ENCODE assay signal across 24 cellular contexts in genomic region chrX:14554132-14554715, GRCh38. TPM values are rescaled to one million over a fixed set of nuclear protein-coding genes. Genes with fewer than 3 reads are reported as not detected.
DNase-seq lines count a peak whose midpoint lies in the region; ATAC-seq, FAIRE-seq and TF ChIP-seq lines count a peak whose summit lies in the region.
"Had no signal": no experiment of that assay in that cellular context is flagged by ENCODE, and none has a peak within 500 bp of the region (broad histone marks: within the 10 kb centered on the region; RNA-seq: fewer than 3 reads in every experiment).

No MANE protein-coding gene starts in this region.

- H3K4me3 ChIP-seq in kidney (ENCODE audit: low read length in 2 of 2) (no peak overlapping the region), small intestine (ENCODE audit: low read depth in 1 of 2, low read length in 2 of 2) (no peak overlapping the region)
- H3K4me3 ChIP-seq: MG63 had no signal

- H3K27me3 Mint-ChIP-seq in activated T-cell treated with anti-CD3 and anti-CD28 coated beads, Interleukin-2, amount 50 U/mL, for 72 hours (ENCODE audit: low read depth), result peaks cover 30% of the 10 kb centered on the region
- peaks cover 0 to 6% (median 3%) of the 10 kb centered on the region in 3 donors for H3K27me3 Mint-ChIP-seq in CD14-positive monocyte (ENCODE audit: low read depth in 3 of 3)

- H3K36me3 Mint-ChIP-seq in activated T-cell treated with anti-CD3 and anti-CD28 coated beads, Interleukin-2, amount 50 U/mL, for 72 hours (ENCODE audit: insufficient read depth in 2 of 2), result no peaks in the 10 kb centered on the region
- H3K36me3 Mint-ChIP-seq in CD14-positive monocyte, result no peaks in the 10 kb centered on the region
- H3K36me3 Mint-ChIP-seq: CD4-positive, alpha-beta memory T cell had no signal

- H3K9me3 ChIP-seq in kidney (ENCODE audit: control insufficient read depth in 1 of 2, low read length in 2 of 2), result no peaks in the 10 kb centered on the region
- H3K9me3 ChIP-seq in small intestine (ENCODE audit: control insufficient read depth, low read depth), result no peaks in the 10 kb centered on the region
- H3K9me3 ChIP-seq: BE2C, MG63 had no signal

- H3K36me3 ChIP-seq in kidney (ENCODE audit: control insufficient read depth in 1 of 2, insufficient read depth in 2 of 2, low read length in 2 of 2) (no peaks in the 10 kb centered on the region), small intestine (ENCODE audit: control insufficient read depth in 2 of 2, insufficient read depth in 2 of 2, low read length in 2 of 2) (no peaks in the 10 kb centered on the region)
- H3K36me3 ChIP-seq: BE2C, MG63 had no signal

- H3K27ac Mint-ChIP-seq in activated T-cell treated with anti-CD3 and anti-CD28 coated beads, Interleukin-2, amount 50 U/mL, for 72 hours, result no peak overlapping the region
- no peak overlapping the region for H3K27ac Mint-ChIP-seq in CD14-positive monocyte
- H3K27ac Mint-ChIP-seq: CD4-positive, alpha-beta memory T cell had no signal

- no peak overlapping the region for H3K27ac ChIP-seq in kidney (ENCODE audit: low read depth in 2 of 2, low read length in 2 of 2)
- H3K27ac ChIP-seq in small intestine (ENCODE audit: low read depth in 1 of 2, low read length in 1 of 2), result no peak overlapping the region
- H3K27ac ChIP-seq: 22Rv1, KMS-11 had no signal

- no peaks in the 10 kb centered on the region for H3K27me3 ChIP-seq in small intestine (ENCODE audit: control insufficient read depth in 2 of 2, insufficient read depth in 2 of 2, low read length in 2 of 2)
- H3K27me3 ChIP-seq: BE2C, MG63 had no signal

- DNase-seq in DMS 273 (lab: John Stamatoyannopoulos, UW; ENCODE audit: unreplicated experiment) (peak; percentile 20), DMS 273 treated with DMSO at 0.1 percent for 48 hours (lab: John Stamatoyannopoulos, UW) (no peak), NCI-H82 treated with DMSO at 0.1 percent for 48 hours (lab: John Stamatoyannopoulos, UW; ENCODE audit: unreplicated experiment) (peak; percentile 3), kidney (no peak), small intestine (peak; percentile 0), CD14-positive monocyte (ENCODE audit: low spot score) (no peak), DMS53 treated with DMSO at 0.1 percent for 48 hours (lab: John Stamatoyannopoulos, UW; ENCODE audit: unreplicated experiment) (no peak)
- DNase-seq in activated T-cell treated with anti-CD3 and anti-CD28 coated beads, Interleukin-2, amount 50 U/mL, for 72 hours, result no peak
- DNase-seq: BE2C; Calu3; CD4-positive, alpha-beta memory T cell; GF-D8; MG63; NCI-H1105; NCI-H1694 treated with DMSO at 0.1 percent for 48 hours; NCI-H2171; NCI-H748 treated with DMSO at 0.1 percent for 48 hours had no signal

- no peak for TF ChIP-seq CTCF in kidney (IDR thresholded peaks at IDR 0.05; ENCODE audit: borderline replicate concordance, extremely low read depth, insufficient read depth)
- TF ChIP-seq CTCF in CD14-positive monocyte (IDR thresholded peaks at IDR 0.05), result no peak

- no peaks in the 10 kb centered on the region for H3K4me1 ChIP-seq in kidney (ENCODE audit: control insufficient read depth in 1 of 2, insufficient read depth in 1 of 2, low read depth in 1 of 2, low read length in 2 of 2)
- H3K4me1 ChIP-seq in small intestine (ENCODE audit: control insufficient read depth in 2 of 2, insufficient read depth in 1 of 2, low read depth in 1 of 2, low read length in 1 of 2), result no peaks in the 10 kb centered on the region
- H3K4me1 ChIP-seq: BE2C had no signal

- H3K9me3 Mint-ChIP-seq in activated T-cell treated with anti-CD3 and anti-CD28 coated beads, Interleukin-2, amount 50 U/mL, for 72 hours, result peaks cover 0 to 1% of the 10 kb centered on the region in 2 donors
- peaks cover 0 to 3% (median 0%) of the 10 kb centered on the region in 7 donors for H3K9me3 Mint-ChIP-seq in CD14-positive monocyte

- H3K9ac ChIP-seq in kidney (ENCODE audit: low read length in 2 of 2), result no peak overlapping the region
- H3K9ac ChIP-seq: KMS-11 had no signal

- H3K4me1 Mint-ChIP-seq in activated T-cell treated with anti-CD3 and anti-CD28 coated beads, Interleukin-2, amount 50 U/mL, for 72 hours (ENCODE audit: low read depth), result no peaks in the 10 kb centered on the region
- H3K4me1 Mint-ChIP-seq in CD14-positive monocyte, result no peaks in the 10 kb centered on the region
- H3K4me1 Mint-ChIP-seq: CD4-positive, alpha-beta memory T cell had no signal

- WGBS in small intestine, 3 donors, result 21 to 45% (median 27%) methylated on average over 3 of the region's 3 CpGs

- no peak overlapping the region for H3K4me3 Mint-ChIP-seq in activated T-cell treated with anti-CD3 and anti-CD28 coated beads, Interleukin-2, amount 50 U/mL, for 72 hours
- no peak overlapping the region for H3K4me3 Mint-ChIP-seq in CD14-positive monocyte
- H3K4me3 Mint-ChIP-seq: CD4-positive, alpha-beta memory T cell had no signal

- intact Hi-C loops in kidney (cut with DNase I), result no loop called here
- intact Hi-C loops in CD14-positive monocyte (cut with micrococcal nuclease), result no loop called here

- no peak for ATAC-seq in activated T-cell treated with anti-CD3 and anti-CD28 coated beads, Interleukin-2, amount 50 U/mL, for 72 hours (replicated peaks in 1 of 2)

- FAIRE-seq in kidney (lab: Jason Lieb, UNC) (peak; percentile 60), small intestine (lab: Jason Lieb, UNC) (no peak)
- FAIRE-seq: GM12891, GM18507 had no signal

RNA-seq across cellular contexts. Expression of gene GLRA2, which starts 24.9 kb away (rescaled TPM):
- not detected for total RNA-seq in kidney
- polyA plus RNA-seq in kidney (ENCODE audit: insufficient read depth, low read depth, low replicate concordance) (not detected), small intestine (under 1 TPM in 1 of 3 donors, not detected in 2; 0.33 TPM), CD14-positive monocyte (not detected)
- not detected for total RNA-seq in activated T-cell treated with anti-CD3 and anti-CD28 coated beads, Interleukin-2, amount 50 U/mL, for 72 hours
- total RNA-seq: Calu3; CD4-positive, alpha-beta memory T cell; H4; SK-MEL-5 had no signal
- polyA plus RNA-seq: AG04450; CD4-positive, alpha-beta memory T cell had no signal

Comparison
In these comparisons a context has a peak if more than half of its experiments do, and no peak if none do; other contexts are left out.
1. DNase-seq: peak in DMS 273 (single experiment), NCI-H82 treated with DMSO at 0.1 percent for 48 hours (single experiment) and small intestine (single experiment); none in DMS 273 treated with DMSO at 0.1 percent for 48 hours (single experiment), kidney (single experiment), activated T-cell treated with anti-CD3 and anti-CD28 coated beads, Interleukin-2, amount 50 U/mL, for 72 hours (0 of 2), CD14-positive monocyte (single experiment) and DMS53 treated with DMSO at 0.1 percent for 48 hours (single experiment).